In genomic region chr12:116701432-116701831, GRCh38 we compare ENCODE assay signal across 8 cellular contexts.
"Had no signal": no experiment of that assay in that cellular context is flagged by ENCODE, and none has a peak within 500 bp of the region (broad histone marks: within the 10 kb centered on the region; RNA-seq: fewer than 3 reads in every experiment).

No MANE protein-coding gene starts in this region.

- ATAC-seq: GM12878 had no signal

- DNase-seq: GDM1, GF-D8 had no signal

- H3K4me3 ChIP-seq: GM12878 had no signal

- FAIRE-seq: G401.6, GM12878, GM12891, GM12892, GM18507, GM19239 had no signal
